8 cellular contexts compared by ENCODE assay signal in genomic region chr11:6611092-6612007, GRCh38. TPM values are rescaled to one million over a fixed set of nuclear protein-coding genes. Genes with fewer than 3 reads are reported as not detected.
DNase-seq lines count a peak whose midpoint lies in the region; ATAC-seq and TF ChIP-seq lines count a peak whose summit lies in the region.

No MANE protein-coding gene starts in this region.

- H3K79me2 ChIP-seq in HCT116 (ENCODE audit: insufficient read depth, low read length) (peaks cover 40% of the 10 kb centered on the region), smooth muscle cell (ENCODE audit: low read depth) (peaks cover 45% of the 10 kb centered on the region)

- H3K9me3 ChIP-seq in HCT116 (ENCODE audit: control insufficient read depth in 1 of 2, insufficient read depth in 1 of 2, low read depth in 1 of 2, low read length in 2 of 2) (no peaks in the 10 kb centered on the region), ascending aorta (no peaks in the 10 kb centered on the region), iPS-18c (ENCODE audit: control insufficient read depth, insufficient read depth, low read length) (no peaks in the 10 kb centered on the region), smooth muscle cell (replicated peaks; ENCODE audit: low read depth) (no peaks in the 10 kb centered on the region)

- H3K27ac ChIP-seq in HCT116 (ENCODE audit: low read depth, low read length) (peak overlapping the region; percentile 93), ascending aorta (peak overlapping the region; percentile 95 to 97), smooth muscle cell (ENCODE audit: low read depth) (peak overlapping the region; percentile 99)

- H4K20me1 ChIP-seq in HCT116 (ENCODE audit: insufficient read depth) (no peaks in the 10 kb centered on the region), smooth muscle cell (ENCODE audit: low read depth) (peaks cover 4% of the 10 kb centered on the region)

- TF ChIP-seq CTCF in GM13977 (IDR thresholded peaks at IDR 0.05; ENCODE audit: extremely low read depth, insufficient read depth, missing control alignments) = no peak
- no peak for TF ChIP-seq CTCF in HCT116 (IDR thresholded peaks at IDR 0.05 in 2 of 3, conservative IDR thresholded peaks at IDR 0.05 in 1 of 3; ENCODE audit: borderline replicate concordance in 1 of 3, insufficient read depth in 1 of 3, low read depth in 2 of 3, low read length in 2 of 3)
- TF ChIP-seq CTCF in ascending aorta (IDR thresholded peaks at IDR 0.05) = peak in 1 of 3 experiments; percentile 3
- no peak for TF ChIP-seq CTCF in smooth muscle cell (IDR thresholded peaks at IDR 0.05; ENCODE audit: borderline replicate concordance, insufficient read depth, poor library complexity, severe bottlenecking)
- no peak for TF ChIP-seq CTCF in GM10266 (IDR thresholded peaks at IDR 0.05; ENCODE audit: control insufficient read depth, insufficient read depth, low read depth, missing control alignments)

- CTCF ChIA-PET in HCT116 (lab: Charles Lee) = interaction anchor here (0.6 to 2.1 kb wide), 4 partner anchors 60 to 232 kb away, joined by 4 to 11 read pairs (median 4); partner anchors contain the start of gene MRPL17

- H3K9me2 ChIP-seq in HCT116 (ENCODE audit: insufficient read depth) = no peaks in the 10 kb centered on the region

- DNase-seq in GM13977 (ENCODE audit: low spot score) = peak; percentile 27
- no peak for DNase-seq in HCT116 (ENCODE audit: low read depth, low spot score)
- peak; percentile 47 for DNase-seq in NCI-H69 (lab: John Stamatoyannopoulos, UW)
- peak in 1 of 2 donors; percentile 79 for DNase-seq in ascending aorta (ENCODE audit: low spot score in 2 of 2)
- DNase-seq in smooth muscle cell (lab: John Stamatoyannopoulos, UW; ENCODE audit: unreplicated experiment) = no peak
- DNase-seq in GM10266 (ENCODE audit: extremely low spot score) = no peak
- DNase-seq in NCI-H226 = no peak

- peaks cover 16 to 42% of the 10 kb centered on the region in 2 experiments for H3K4me1 ChIP-seq in HCT116 (ENCODE audit: control insufficient read depth in 1 of 2, insufficient read depth in 2 of 2, low read length in 2 of 2)
- H3K4me1 ChIP-seq in ascending aorta = peaks cover 23 to 42% of the 10 kb centered on the region in 2 donors
- H3K4me1 ChIP-seq in smooth muscle cell (ENCODE audit: low read depth) = peaks cover 27% of the 10 kb centered on the region

- H3K4me2 ChIP-seq in HCT116 (ENCODE audit: low read length) (peak overlapping the region; percentile 91), smooth muscle cell (peak overlapping the region; percentile 90)

- H3K4me3 ChIP-seq in HCT116 (replicated peaks in 1 of 2; ENCODE audit: low read depth in 1 of 2, low read length in 2 of 2) = peak overlapping the region; percentile 71 to 92
- peak overlapping the region; percentile 76 to 95 for H3K4me3 ChIP-seq in ascending aorta
- H3K4me3 ChIP-seq in iPS-18c (ENCODE audit: insufficient read depth, low read depth, low read length) = peak overlapping the region; percentile 90
- peak overlapping the region; percentile 67 for H3K4me3 ChIP-seq in smooth muscle cell

- H3K27me3 ChIP-seq in HCT116 (ENCODE audit: insufficient read depth, low read length) (no peaks in the 10 kb centered on the region), ascending aorta (no peaks in the 10 kb centered on the region), smooth muscle cell (ENCODE audit: low read depth) (no peaks in the 10 kb centered on the region)

- H3F3A ChIP-seq in smooth muscle cell (ENCODE audit: low read depth) = peaks cover 49% of the 10 kb centered on the region

- no peak for TF ChIP-seq POLR2A in HCT116 (IDR thresholded peaks at IDR 0.05; ENCODE audit: borderline replicate concordance, extremely low read depth, insufficient read depth, insufficient read length)

- intact Hi-C loops in HCT116 (cut with micrococcal nuclease) = no loop called here
- intact Hi-C loops in ascending aorta (cut with DNase I) = loop anchor here (2.0 to 5.0 kb wide), 3 partner anchors 43 to 374 kb away; partner anchors contain the start of genes CNGA4 and DCHS1

- H3K36me3 ChIP-seq in HCT116 (ENCODE audit: control insufficient read depth in 1 of 2, insufficient read depth in 2 of 2, low read length in 2 of 2) (peaks cover 21 to 46% of the 10 kb centered on the region in 2 experiments), ascending aorta (peaks cover 45 to 56% of the 10 kb centered on the region in 2 donors), smooth muscle cell (ENCODE audit: low read depth) (no peaks in the 10 kb centered on the region)

- H2AFZ ChIP-seq in HCT116 (ENCODE audit: low read depth, low read length, poor library complexity, severe bottlenecking) (no peak overlapping the region), smooth muscle cell (ENCODE audit: low read depth) (no peak overlapping the region)

- H3K9ac ChIP-seq in HCT116 (ENCODE audit: low read length) = peak overlapping the region; percentile 73
- H3K9ac ChIP-seq in smooth muscle cell (ENCODE audit: low read depth) = peak overlapping the region; percentile 90

- in situ Hi-C loops in GM13977 (cut with MboI; ENCODE audit: low pct_unique_long_range_greater_than_20kb, low sequenced_read_pairs, unreplicated experiment) = no loop called here

- POLR2A ChIA-PET in HCT116 (lab: Charles Lee) = interaction anchor here (1.0 to 1.6 kb wide), 3 partner anchors 8 to 69 kb away, joined by 4 to 5 read pairs (median 4); partner anchors contain the start of gene TPP1

- no peak for TF ChIP-seq RAD21 in HCT116 (IDR thresholded peaks at IDR 0.05; ENCODE audit: low read depth)

- no TSS peak for BruUV-seq in HCT116 (replicated peaks; lab: Mats Ljungman, UMichigan)

- RAD21 ChIA-PET in HCT116 (lab: Charles Lee; ENCODE audit: low non-redundant PET in 1 of 2, low total read pairs in 2 of 2, uncharacterized antibody in 2 of 2, unreplicated experiment in 2 of 2) = no interaction called here

- ATAC-seq in HCT116 = peak; percentile 26

- 17% methylated on average over 38 of the region's 45 CpGs for WGBS in smooth muscle cell (ENCODE audit: low lambda C conversion rate)

TF ChIP-seq in HCT116, 20 proteins besides CTCF, POLR2A, EP300 and RAD21:
- TF ChIP-seq POLR2AphosphoS5 (IDR thresholded peaks at IDR 0.05; ENCODE audit: low read depth, low read length) = peak; percentile 9; the same call in 1 of the 2 replicates
- no peak for TF ChIP-seq ZFX (IDR thresholded peaks at IDR 0.05)
- no peak for TF ChIP-seq ELF1 (IDR thresholded peaks at IDR 0.05; ENCODE audit: borderline replicate concordance, low read depth)

RNA-seq across cellular contexts. Expression of gene TAF10, which starts 0.7 kb away (rescaled TPM):
- 151 TPM for total RNA-seq in HCT116 (2021; ENCODE audit: unreplicated experiment)
- 208 and 219 TPM in 2 replicates for polyA plus RNA-seq in HCT116 (2012)
- total RNA-seq in ascending aorta = 76.0 TPM
- total RNA-seq in smooth muscle cell = 67.9 and 83.3 TPM in 2 replicates
- 373 and 378 TPM in 2 replicates for polyA plus RNA-seq in smooth muscle cell

RNA-seq across cellular contexts. Expression of gene ILK, which starts 7.8 kb away (rescaled TPM):
- total RNA-seq in HCT116 (2021; ENCODE audit: unreplicated experiment) (73.5 TPM), ascending aorta (183 TPM), smooth muscle cell (138 and 166 TPM in 2 replicates)
- 95.4 and 102 TPM in 2 replicates for polyA plus RNA-seq in HCT116 (2012)
- polyA plus RNA-seq in smooth muscle cell = 236 and 238 TPM in 2 replicates

RNA-seq across cellular contexts. Expression of gene TPP1, which starts 7.9 kb away (rescaled TPM):
- total RNA-seq in HCT116 (2021; ENCODE audit: unreplicated experiment) (44.7 TPM), ascending aorta (96.7 TPM), smooth muscle cell (21.6 and 37.3 TPM in 2 replicates)
- polyA plus RNA-seq in HCT116 (2012) = 43.6 and 44.2 TPM in 2 replicates
- 54.1 and 55.4 TPM in 2 replicates for polyA plus RNA-seq in smooth muscle cell

RNA-seq across cellular contexts. Expression of gene RRP8, which starts 7.9 kb away (rescaled TPM):
- 17.8 TPM for total RNA-seq in HCT116 (2021; ENCODE audit: unreplicated experiment)
- polyA plus RNA-seq in HCT116 (2012) = 6.7 and 10.1 TPM in 2 replicates
- total RNA-seq in ascending aorta = 9.2 TPM
- total RNA-seq in smooth muscle cell = 10.2 and 13.5 TPM in 2 replicates
- polyA plus RNA-seq in smooth muscle cell = 23.5 and 24.9 TPM in 2 replicates

RNA-seq across cellular contexts. Expression of gene DCHS1, which starts 44.3 kb away (rescaled TPM):
- total RNA-seq in HCT116 (2021; ENCODE audit: unreplicated experiment) (0.30 TPM), ascending aorta (58.0 TPM), smooth muscle cell (25.1 and 34.2 TPM in 2 replicates)
- 0.26 and 0.30 TPM in 2 replicates for polyA plus RNA-seq in HCT116 (2012)
- 21.0 and 24.5 TPM in 2 replicates for polyA plus RNA-seq in smooth muscle cell

Comparison
In these comparisons a context has a peak if more than half of its experiments do, and no peak if none do; other contexts are left out.
1. DNase-seq: peak in GM13977 (single experiment) and NCI-H69 (single experiment); none in HCT116 (single experiment), smooth muscle cell (single experiment), GM10266 (single experiment) and NCI-H226 (single experiment).
2. Peak in every context shown above with its lines, with median percentiles within 50 percentile points of each other: H3K27ac ChIP-seq and H3K4me3 ChIP-seq.